8 cellular contexts compared by ENCODE assay signal in the genomic region with DNA sequence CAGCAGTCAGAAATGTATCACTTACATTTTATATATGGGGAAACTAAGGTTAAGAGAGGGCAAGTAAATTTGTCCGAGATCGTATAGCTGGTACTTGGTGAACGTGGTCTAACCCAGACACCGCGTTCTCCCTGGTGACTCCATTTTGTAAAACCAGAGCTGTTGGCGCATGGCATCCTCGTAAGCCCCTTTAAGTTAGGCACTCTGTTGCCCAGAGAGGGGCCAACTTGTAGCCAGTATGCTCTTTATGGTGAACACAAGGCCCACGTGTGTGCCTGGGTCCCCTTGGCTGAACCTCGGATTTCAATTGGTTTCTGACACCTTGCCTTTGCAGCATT. TPM values are rescaled to one million over a fixed set of nuclear protein-coding genes. Genes with fewer than 3 reads are reported as not detected.
DNase-seq lines count a peak whose midpoint lies in the region; ATAC-seq and TF ChIP-seq lines count a peak whose summit lies in the region.

No MANE protein-coding gene starts in this region.

- POLR2A ChIA-PET in activated CD4-positive, alpha-beta memory T cell treated with anti-CD3 and anti-CD28 coated beads, Interleukin-2, amount 10 ng/mL, durations not matched to agents 7 days and 5 days (lab: Charles Lee) = interaction anchor here (0.7 to 3.4 kb wide), 17 partner anchors 9 to 183 kb away, joined by 3 to 229 read pairs (median 7); a partner anchor contains a TSS

- TF ChIP-seq EP300 in gastroesophageal sphincter (IDR thresholded peaks at IDR 0.05) = no peak

- TF ChIP-seq CTCF in gastroesophageal sphincter (IDR thresholded peaks at IDR 0.05) (no peak), GM20000 (IDR thresholded peaks at IDR 0.05; ENCODE audit: extremely low read depth, missing control alignments) (no peak)

- no peaks in the 10 kb centered on the region for H3K9me3 ChIP-seq in gastroesophageal sphincter

- H3K9me3 Mint-ChIP-seq in activated T-cell treated with anti-CD3 and anti-CD28 coated beads, Interleukin-2, amount 50 U/mL, for 4 hours = peaks cover 3% of the 10 kb centered on the region
- peaks cover 3% of the 10 kb centered on the region for H3K9me3 Mint-ChIP-seq in activated CD4-positive, alpha-beta memory T cell treated with anti-CD3 and anti-CD28 coated beads, Interleukin-2, amount 10 ng/mL, durations not matched to agents 7 days and 5 days

- CTCF ChIA-PET in activated CD4-positive, alpha-beta memory T cell treated with anti-CD3 and anti-CD28 coated beads, Interleukin-2, amount 10 ng/mL, durations not matched to agents 7 days and 5 days (lab: Charles Lee) = interaction anchor here (1.5 to 2.2 kb wide), 2 partner anchors 40 to 397 kb away, joined by 9 to 31 read pairs; a partner anchor contains a TSS

- peak overlapping the region; percentile 97 for H3K27ac Mint-ChIP-seq in activated CD4-positive, alpha-beta memory T cell treated with anti-CD3 and anti-CD28 coated beads, Interleukin-2, amount 10 ng/mL, durations not matched to agents 7 days and 5 days

- H3K4me3 ChIP-seq in gastroesophageal sphincter = peak overlapping the region; percentile 65 to 66

- WGBS in gastroesophageal sphincter (ENCODE audit: low coverage in 1 of 2), 2 donors = 78 to 86% methylated on average over 7 to 9 of the region's 9 CpGs

- H3K27me3 ChIP-seq in gastroesophageal sphincter = peaks cover 33% of the 10 kb centered on the region

- peaks cover 9% of the 10 kb centered on the region for H3K4me1 Mint-ChIP-seq in activated T-cell treated with anti-CD3 and anti-CD28 coated beads, Interleukin-2, amount 50 U/mL, for 4 hours (ENCODE audit: low read depth)
- H3K4me1 Mint-ChIP-seq in activated CD4-positive, alpha-beta memory T cell treated with anti-CD3 and anti-CD28 coated beads, Interleukin-2, amount 10 ng/mL, durations not matched to agents 7 days and 5 days = peaks cover 14% of the 10 kb centered on the region

- peaks cover 0 to 5% of the 10 kb centered on the region in 2 donors for H3K36me3 ChIP-seq in gastroesophageal sphincter

- ATAC-seq in activated T-cell treated with anti-CD3 and anti-CD28 coated beads, Interleukin-2, amount 50 U/mL, for 4 hours = no peak
- no peak for ATAC-seq in gastroesophageal sphincter
- ATAC-seq in HG02840 (IDR thresholded peaks at IDR 0.05; ENCODE audit: low FRiP score, unreplicated experiment) = no peak

- H3K36me3 Mint-ChIP-seq in activated T-cell treated with anti-CD3 and anti-CD28 coated beads, Interleukin-2, amount 50 U/mL, for 4 hours (ENCODE audit: insufficient read depth) = peaks cover 2% of the 10 kb centered on the region
- peaks cover 21% of the 10 kb centered on the region for H3K36me3 Mint-ChIP-seq in activated CD4-positive, alpha-beta memory T cell treated with anti-CD3 and anti-CD28 coated beads, Interleukin-2, amount 10 ng/mL, durations not matched to agents 7 days and 5 days (ENCODE audit: low read depth)

- no peak for TF ChIP-seq POLR2A in gastroesophageal sphincter (IDR thresholded peaks at IDR 0.05)

- peak overlapping the region; percentile 66 to 92 (median 89) for H3K27ac ChIP-seq in gastroesophageal sphincter
- peak overlapping the region; percentile 86 for H3K27ac ChIP-seq in temporal lobe (ENCODE audit: low read depth, low read length)

- peak overlapping the region; percentile 94 for H3K4me3 Mint-ChIP-seq in activated T-cell treated with anti-CD3 and anti-CD28 coated beads, Interleukin-2, amount 50 U/mL, for 4 hours
- H3K4me3 Mint-ChIP-seq in activated CD4-positive, alpha-beta memory T cell treated with anti-CD3 and anti-CD28 coated beads, Interleukin-2, amount 10 ng/mL, durations not matched to agents 7 days and 5 days = peak overlapping the region; percentile 88

- peaks cover 0 to 6% (median 0%) of the 10 kb centered on the region in 3 donors for H3K4me1 ChIP-seq in gastroesophageal sphincter

- no peak for DNase-seq in activated T-cell treated with anti-CD3 and anti-CD28 coated beads, Interleukin-2, amount 50 U/mL, for 4 hours
- no peak for DNase-seq in activated T-cell treated with anti-CD3 and anti-CD28 coated beads, Interleukin-2, amount 50 U/mL, for 1 hour
- no peak for DNase-seq in activated CD4-positive, alpha-beta memory T cell treated with anti-CD3 and anti-CD28 coated beads, Interleukin-2, amount 10 ng/mL, durations not matched to agents 7 days and 5 days
- DNase-seq in NCI-H1092 (lab: John Stamatoyannopoulos, UW) (no peak), GM20000 (ENCODE audit: low spot score) (no peak)

- peaks cover 33% of the 10 kb centered on the region for H3K27me3 Mint-ChIP-seq in activated T-cell treated with anti-CD3 and anti-CD28 coated beads, Interleukin-2, amount 50 U/mL, for 4 hours (ENCODE audit: low read depth)
- peaks cover 24% of the 10 kb centered on the region for H3K27me3 Mint-ChIP-seq in activated CD4-positive, alpha-beta memory T cell treated with anti-CD3 and anti-CD28 coated beads, Interleukin-2, amount 10 ng/mL, durations not matched to agents 7 days and 5 days

RNA-seq across cellular contexts. Expression of a gene that starts 39.7 kb away (rescaled TPM):
- 10 to 100 TPM in 2 of 3 donors, 1 to 10 TPM in 1; 8.4 to 11.8 (median 10.6) TPM for total RNA-seq in activated T-cell treated with anti-CD3 and anti-CD28 coated beads, Interleukin-2, amount 50 U/mL, for 4 hours
- total RNA-seq in activated CD4-positive, alpha-beta memory T cell treated with anti-CD3 and anti-CD28 coated beads, Interleukin-2, amount 10 ng/mL, durations not matched to agents 7 days and 5 days = 10 to 100 TPM; 16.0 to 16.2 TPM
- total RNA-seq in gastroesophageal sphincter (10 to 100 TPM; 14.4 to 26.3 (median 16.4) TPM), temporal lobe (37.1 TPM)

RNA-seq across cellular contexts. Expression of a gene that starts 47.0 kb away (rescaled TPM):
- total RNA-seq in activated T-cell treated with anti-CD3 and anti-CD28 coated beads, Interleukin-2, amount 50 U/mL, for 4 hours = 1 to 10 TPM; 8.9 to 9.6 (median 9.1) TPM
- 1 to 10 TPM; 4.7 to 5.6 TPM for total RNA-seq in activated CD4-positive, alpha-beta memory T cell treated with anti-CD3 and anti-CD28 coated beads, Interleukin-2, amount 10 ng/mL, durations not matched to agents 7 days and 5 days
- total RNA-seq in gastroesophageal sphincter = 1 to 10 TPM; 3.1 to 5.3 (median 4.4) TPM
- 15.2 TPM for total RNA-seq in temporal lobe
